ENCODE assay signal across 9 cellular contexts in genomic region chr12:123571343-123571813, GRCh38. TPM values are rescaled to one million over a fixed set of nuclear protein-coding genes. Genes with fewer than 3 reads are reported as not detected.
DNase-seq lines count a peak whose midpoint lies in the region; ATAC-seq and TF ChIP-seq lines count a peak whose summit lies in the region.
"Had no signal": no experiment of that assay in that cellular context is flagged by ENCODE, and none has a peak within 500 bp of the region (broad histone marks: within the 10 kb centered on the region; RNA-seq: fewer than 3 reads in every experiment).

No MANE protein-coding gene starts in this region.

- peak; percentile 81 for ATAC-seq in left lobe of liver
- ATAC-seq in HG03469 (IDR thresholded peaks at IDR 0.05; ENCODE audit: unreplicated experiment) = no peak
- ATAC-seq in HG03139 (IDR thresholded peaks at IDR 0.05; ENCODE audit: unreplicated experiment) = no peak

- no peaks in the 10 kb centered on the region for H3K27me3 ChIP-seq in MG63
- H3K27me3 ChIP-seq: SJSA1 had no signal

- TF ChIP-seq CTCF in AG09309 (IDR thresholded peaks at IDR 0.05; ENCODE audit: control insufficient read depth, insufficient read depth, low read depth, low read length, missing control alignments) (no peak), cardiac fibroblast (IDR thresholded peaks at IDR 0.05; ENCODE audit: low read depth, low read length) (no peak)

- peaks cover 4% of the 10 kb centered on the region; the same call in 1 of the 2 replicates for H3K9me3 ChIP-seq in MG63
- H3K9me3 ChIP-seq: SJSA1 had no signal

- no peaks in the 10 kb centered on the region; the same call in 1 of the 2 replicates for H3K36me3 ChIP-seq in MG63
- H3K36me3 ChIP-seq: SJSA1 had no signal

- peak; percentile 68 for DNase-seq in AG09309 (ENCODE audit: low read depth)
- peak; percentile 36 for DNase-seq in MG63
- peak; percentile 91 to 98 for DNase-seq in cardiac fibroblast (ENCODE audit: low read depth in 2 of 2)
- no peak for DNase-seq in left lobe of liver (ENCODE audit: low spot score)
- DNase-seq in SKM-1 treated with dmso at 0.1 percent for 144 hours (lab: John Stamatoyannopoulos, UW; ENCODE audit: unreplicated experiment) = no peak
- DNase-seq in CD1c-positive myeloid dendritic cell (ENCODE audit: extremely low spot score) = no peak

- no peak overlapping the region for H3K4me3 ChIP-seq in AG09309 (ENCODE audit: control insufficient read depth, low read depth, low read length)
- H3K4me3 ChIP-seq in MG63 = no peak overlapping the region
- H3K4me3 ChIP-seq in cardiac fibroblast (replicated peaks in 1 of 2; ENCODE audit: low read depth in 2 of 2, low read length in 2 of 2) = no peak overlapping the region
- H3K4me3 ChIP-seq: SJSA1 had no signal

RNA-seq across cellular contexts. Expression of gene TMED2, which starts 13.0 kb away (rescaled TPM):
- 395 and 529 TPM in 2 replicates for total RNA-seq in MG63 (2014; rRNA removed; shearing (Covaris generic); ENCODE audit: low replicate concordance)
- 266 TPM for total RNA-seq in left lobe of liver

RNA-seq across cellular contexts. Expression of gene DDX55, which starts 30.5 kb away (rescaled TPM):
- 23.5 and 24.1 TPM in 2 replicates for total RNA-seq in MG63 (2014; rRNA removed; shearing (Covaris generic); ENCODE audit: low replicate concordance)
- total RNA-seq in left lobe of liver = 10.0 TPM

RNA-seq across cellular contexts. Expression of gene RILPL1, which starts 37.9 kb away (rescaled TPM):
- total RNA-seq in MG63 (2014; rRNA removed; shearing (Covaris generic); ENCODE audit: low replicate concordance) = 24.2 and 31.4 TPM in 2 replicates
- 3.4 TPM for total RNA-seq in left lobe of liver

Comparison
In these comparisons a context has a peak if more than half of its experiments do, and no peak if none do; other contexts are left out.
1. DNase-seq: peak in AG09309 (single experiment), MG63 (single experiment) and cardiac fibroblast (2 of 2); none in left lobe of liver (single experiment), SKM-1 treated with dmso at 0.1 percent for 144 hours (single experiment) and CD1c-positive myeloid dendritic cell (single experiment).